Comparison of ENCODE assay signal across 16 cellular contexts in the genomic region with DNA sequence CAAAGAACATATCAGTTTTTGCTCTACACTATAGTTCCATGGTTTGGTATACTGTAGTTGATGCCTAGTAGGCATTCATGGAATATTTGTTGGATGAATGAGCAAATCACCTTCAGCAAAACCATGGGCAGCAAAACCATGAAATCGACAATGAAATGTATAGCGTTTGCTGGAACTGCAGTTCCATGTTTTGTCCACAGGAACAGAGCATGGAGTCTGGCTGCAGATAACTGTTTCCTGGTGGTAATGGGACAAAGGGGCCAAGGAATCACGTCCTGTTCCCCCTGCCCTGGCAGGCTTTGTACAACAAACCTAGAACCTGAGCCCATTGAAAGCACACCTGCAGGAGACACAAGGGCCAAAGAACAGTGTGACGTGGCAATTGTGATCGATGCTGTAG.
"Had no signal": no experiment of that assay in that cellular context is flagged by ENCODE, and none has a peak within 500 bp of the region (broad histone marks: within the 10 kb centered on the region; RNA-seq: fewer than 3 reads in every experiment).

No MANE protein-coding gene starts in this region.

- H3K9me3 ChIP-seq: vagina had no signal

- H3K27me3 ChIP-seq: vagina had no signal

- H3K27ac ChIP-seq: epithelial cell of prostate, tibial artery, vagina had no signal

- ATAC-seq: effector memory CD8-positive, alpha-beta T cell; left colon; naive thymus-derived CD4-positive, alpha-beta T cell had no signal

- DNase-seq: activated CD4-positive, alpha-beta T cell treated with anti-CD3 and anti-CD28 coated beads, Interleukin-2, amount 10 ng/mL, durations not matched to agents 7 days and 5 days; activated CD8-positive, alpha-beta memory T cell treated with anti-CD3 and anti-CD28 coated beads for 24 hours; activated naive CD8-positive, alpha-beta T cell treated with anti-CD3 and anti-CD28 coated beads for 36 hours; amygdala; effector memory CD8-positive, alpha-beta T cell; left colon; naive thymus-derived CD4-positive, alpha-beta T cell; posterior cingulate gyrus; retina; stimulated activated CD4-positive, alpha-beta T cell treated with anti-CD3 and anti-CD28 coated beads, Interleukin-15, amount 100 ng/mL, for 24 hours; stimulated activated CD4-positive, alpha-beta T cell treated with anti-CD3 and anti-CD28 coated beads, Interleukin-4, amount 100 ng/mL, for 24 hours; stimulated activated naive CD4-positive, alpha-beta T cell; tibial artery had no signal

- H3K4me1 ChIP-seq: tibial artery, vagina had no signal

- H3K4me3 ChIP-seq: lung, tibial artery, vagina had no signal

- H3K36me3 ChIP-seq: tibial artery, vagina had no signal
